8 cellular contexts compared by ENCODE assay signal in the genomic region with DNA sequence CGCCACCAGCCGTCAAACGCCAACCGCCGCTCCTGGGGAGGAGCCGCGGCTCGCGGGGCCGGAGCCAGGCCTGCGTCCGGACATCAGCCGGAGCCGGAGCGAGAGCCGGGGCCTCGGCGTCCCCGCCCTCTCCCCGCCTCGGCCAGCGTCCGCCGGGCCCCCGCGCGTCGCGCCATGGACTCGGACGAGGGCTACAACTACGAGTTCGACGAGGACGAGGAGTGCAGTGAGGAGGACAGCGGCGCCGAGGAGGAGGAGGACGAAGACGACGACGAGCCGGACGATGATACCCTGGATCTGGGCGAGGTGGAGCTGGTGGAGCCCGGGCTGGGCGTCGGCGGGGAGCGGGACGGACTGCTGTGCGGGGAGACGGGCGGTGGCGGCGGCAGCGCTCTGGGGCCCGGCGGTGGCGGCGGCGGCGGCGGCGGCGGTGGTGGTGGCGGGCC. TPM values are rescaled to one million over a fixed set of nuclear protein-coding genes. Genes with fewer than 3 reads are reported as not detected.
DNase-seq lines count a peak whose midpoint lies in the region; ATAC-seq, FAIRE-seq and TF ChIP-seq lines count a peak whose summit lies in the region.

No MANE protein-coding gene starts in this region.

- peaks cover 42% of the 10 kb centered on the region for H3K4me1 Mint-ChIP-seq in activated CD8-positive, alpha-beta memory T cell treated with anti-CD3 and anti-CD28 coated beads, Interleukin-2, amount 10 ng/mL, durations not matched to agents 7 days and 5 days

- H3K4me2 ChIP-seq in HepG2 (ENCODE audit: low read depth, low read length), result peak overlapping the region; percentile 69

- no peaks in the 10 kb centered on the region for H3K27me3 Mint-ChIP-seq in activated CD8-positive, alpha-beta memory T cell treated with anti-CD3 and anti-CD28 coated beads, Interleukin-2, amount 10 ng/mL, durations not matched to agents 7 days and 5 days

- no peak for TF ChIP-seq POLR2A in HepG2 (IDR thresholded peaks at IDR 0.05; ENCODE audit: insufficient read depth in 1 of 2, low read depth in 2 of 2, low read length in 2 of 2)

- H3K36me3 Mint-ChIP-seq in activated CD8-positive, alpha-beta memory T cell treated with anti-CD3 and anti-CD28 coated beads, Interleukin-2, amount 10 ng/mL, durations not matched to agents 7 days and 5 days, result peaks cover 31% of the 10 kb centered on the region

- H3K9me3 ChIP-seq in HepG2 (ENCODE audit: low read length) (no peaks in the 10 kb centered on the region), thoracic aorta (no peaks in the 10 kb centered on the region)

- peak overlapping the region; percentile 99 for H3K27ac Mint-ChIP-seq in activated CD8-positive, alpha-beta memory T cell treated with anti-CD3 and anti-CD28 coated beads, Interleukin-2, amount 10 ng/mL, durations not matched to agents 7 days and 5 days

- H3K79me2 ChIP-seq in HepG2 (ENCODE audit: insufficient read depth, low read length), result peaks cover 53% of the 10 kb centered on the region

- no peak for TF ChIP-seq CTCF in brain microvascular endothelial cell (IDR thresholded peaks at IDR 0.05; ENCODE audit: low read depth, low read length, missing control alignments)
- TF ChIP-seq CTCF in HepG2 (CRISPR knock-in tag; IDR thresholded peaks at IDR 0.05), result no peak
- TF ChIP-seq CTCF in thoracic aorta (IDR thresholded peaks at IDR 0.05), result no peak

- H3K4me1 ChIP-seq in HepG2 (ENCODE audit: insufficient read depth, low read length) (peaks cover 35% of the 10 kb centered on the region), thoracic aorta (ENCODE audit: control insufficient read depth in 1 of 2, low read depth in 2 of 2) (peaks cover 26 to 51% of the 10 kb centered on the region in 2 donors)

- H3K27me3 ChIP-seq in brain microvascular endothelial cell (replicated peaks) (no peaks in the 10 kb centered on the region), HepG2 (ENCODE audit: control insufficient read depth in 1 of 2, insufficient read depth in 2 of 2, low read length in 2 of 2) (no peaks in the 10 kb centered on the region; a peak in 1 of 5 replicates), thoracic aorta (replicated peaks; ENCODE audit: insufficient read depth) (no peaks in the 10 kb centered on the region)

- BruUV-seq in HepG2 (replicated peaks; lab: Mats Ljungman, UMichigan), result no TSS peak

- peak; percentile 28 for ATAC-seq in activated CD8-positive, alpha-beta memory T cell treated with anti-CD3 and anti-CD28 coated beads, Interleukin-2, amount 10 ng/mL, durations not matched to agents 7 days and 5 days
- ATAC-seq in HepG2, result peak; percentile 21
- peak; percentile 29 for ATAC-seq in thoracic aorta (ENCODE audit: insufficient number of reproducible peaks, low FRiP score, low read depth)
- ATAC-seq in GM18858 (IDR thresholded peaks at IDR 0.05; ENCODE audit: unreplicated experiment), result no peak

- H2AFZ ChIP-seq in HepG2 (ENCODE audit: low read length), result no peak overlapping the region

- TF ChIP-seq RAD21 in HepG2 (CRISPR knock-in tag; IDR thresholded peaks at IDR 0.05), result no peak

- peak overlapping the region; percentile 96 for H3K4me3 ChIP-seq in brain microvascular endothelial cell (ENCODE audit: low read depth, low read length)
- peak overlapping the region; percentile 84 to 91 (median 90) for H3K4me3 ChIP-seq in HepG2 (replicated peaks in 1 of 3; ENCODE audit: insufficient read depth in 1 of 3, low read depth in 2 of 3, low read length in 3 of 3)
- H3K4me3 ChIP-seq in thoracic aorta, result peak overlapping the region; percentile 95

- peak overlapping the region; percentile 96 for H3K4me3 Mint-ChIP-seq in activated CD8-positive, alpha-beta memory T cell treated with anti-CD3 and anti-CD28 coated beads, Interleukin-2, amount 10 ng/mL, durations not matched to agents 7 days and 5 days

- peaks cover 2% of the 10 kb centered on the region for H3K9me3 Mint-ChIP-seq in activated CD8-positive, alpha-beta memory T cell treated with anti-CD3 and anti-CD28 coated beads, Interleukin-2, amount 10 ng/mL, durations not matched to agents 7 days and 5 days (ENCODE audit: low read depth)

- H3K36me3 ChIP-seq in brain microvascular endothelial cell (replicated peaks), result peaks cover 8% of the 10 kb centered on the region
- peaks cover 0 to 3% of the 10 kb centered on the region in 2 experiments; a peak in 3 of 5 replicates for H3K36me3 ChIP-seq in HepG2 (replicated peaks in 1 of 2; ENCODE audit: control insufficient read depth in 1 of 2, insufficient read depth in 2 of 2, low read length in 2 of 2)
- H3K36me3 ChIP-seq in thoracic aorta, result no peaks in the 10 kb centered on the region

- in situ Hi-C loops in brain microvascular endothelial cell (cut with HindIII; ENCODE audit: low pct_ligation_motif_present, low sequenced_read_pairs), result no loop called here
- in situ Hi-C loops in HepG2 (cut with HindIII; ENCODE audit: extremely low pct_ligation_motif_present, low pct_unique_long_range_greater_than_20kb), result no loop called here

- H4K20me1 ChIP-seq in HepG2 (ENCODE audit: insufficient read depth, low read length), result peaks cover 35% of the 10 kb centered on the region

- peak overlapping the region; percentile 99 for H3K9ac ChIP-seq in HepG2 (ENCODE audit: insufficient read depth, low read depth, low read length)

- FAIRE-seq in HepG2 (lab: Jason Lieb, UNC), result no peak

- intact Hi-C loops in HepG2 (cut with micrococcal nuclease; ENCODE audit: unreplicated experiment), result no loop called here

- WGBS in HepG2 (ENCODE audit: low lambda C conversion rate), result 0% methylated on average over 1 of the region's 67 CpGs

- CTCF ChIA-PET in activated CD8-positive, alpha-beta memory T cell treated with anti-CD3 and anti-CD28 coated beads, Interleukin-2, amount 10 ng/mL, durations not matched to agents 7 days and 5 days (lab: Charles Lee), result interaction anchor here (4.5 kb wide), 1 partner anchor 12 kb away, joined by 41 read pairs; no protein-coding TSS in a partner anchor
- CTCF ChIA-PET in HepG2 (lab: Yijun Ruan, JAX; ENCODE audit: low intra/inter-chr PET ratio, low total read pairs), result no interaction called here

- POLR2A ChIA-PET in HepG2 (lab: Yijun Ruan, JAX), result interaction anchor here (1.7 to 1.8 kb wide), 2 partner anchors 12 to 99 kb away, joined by 6 to 10 read pairs; partner anchors contain the start of gene HEXA

- H3K27ac ChIP-seq in brain microvascular endothelial cell, result peak overlapping the region; percentile 99
- H3K27ac ChIP-seq in HepG2 (ENCODE audit: extremely low read length, insufficient read depth, low read length), result peak overlapping the region; percentile 99
- peak overlapping the region; percentile 97 to 100 for H3K27ac ChIP-seq in thoracic aorta

- DNase-seq in activated CD8-positive, alpha-beta memory T cell treated with anti-CD3 and anti-CD28 coated beads, Interleukin-2, amount 10 ng/mL, durations not matched to agents 7 days and 5 days, result peak; percentile 62
- no peak for DNase-seq in activated CD8-positive, alpha-beta memory T cell treated with anti-CD3 and anti-CD28 coated beads, Interleukin-2, amount 50 U/mL, for 4 hours
- DNase-seq in HPDE6-E6E7 (ENCODE audit: extremely low spot score) (peak; percentile 13), brain microvascular endothelial cell (no peak), HepG2 (ENCODE audit: low spot score) (no peak), thoracic aorta (ENCODE audit: low spot score) (no peak), NCI-H1417 treated with DMSO at 0.1 percent for 48 hours (lab: John Stamatoyannopoulos, UW) (no peak)

- TF ChIP-seq EP300 in HepG2 (IDR thresholded peaks at IDR 0.05; ENCODE audit: low read depth in 2 of 2, low read length in 2 of 2) (no peak), HepG2 (CRISPR knock-in tag; IDR thresholded peaks at IDR 0.05; ENCODE audit: borderline replicate concordance) (no peak)

TF ChIP-seq in HepG2, 621 proteins besides CTCF, POLR2A, EP300 and RAD21 (continues in another document):
- no peak for TF ChIP-seq MAF1 (CRISPR knock-in tag; IDR thresholded peaks at IDR 0.05; ENCODE audit: borderline replicate concordance)
- no peak for TF ChIP-seq POLR2G (IDR thresholded peaks at IDR 0.05; ENCODE audit: low read depth, low read length)
- TF ChIP-seq ZNF674 (CRISPR knock-in tag; IDR thresholded peaks at IDR 0.05; ENCODE audit: low read depth), result peak; percentile 86; the same call in 1 of the 2 replicates
- TF ChIP-seq, protein P1, sequence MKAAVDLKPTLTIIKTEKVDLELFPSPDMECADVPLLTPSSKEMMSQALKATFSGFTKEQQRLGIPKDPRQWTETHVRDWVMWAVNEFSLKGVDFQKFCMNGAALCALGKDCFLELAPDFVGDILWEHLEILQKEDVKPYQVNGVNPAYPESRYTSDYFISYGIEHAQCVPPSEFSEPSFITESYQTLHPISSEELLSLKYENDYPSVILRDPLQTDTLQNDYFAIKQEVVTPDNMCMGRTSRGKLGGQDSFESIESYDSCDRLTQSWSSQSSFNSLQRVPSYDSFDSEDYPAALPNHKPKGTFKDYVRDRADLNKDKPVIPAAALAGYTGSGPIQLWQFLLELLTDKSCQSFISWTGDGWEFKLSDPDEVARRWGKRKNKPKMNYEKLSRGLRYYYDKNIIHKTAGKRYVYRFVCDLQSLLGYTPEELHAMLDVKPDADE (CRISPR knock-in tag; IDR thresholded peaks at IDR 0.05), result no peak

RNA-seq across cellular contexts. Expression of gene ARIH1, which starts 0.4 kb away (rescaled TPM):
- total RNA-seq in activated CD8-positive, alpha-beta memory T cell treated with anti-CD3 and anti-CD28 coated beads, Interleukin-2, amount 10 ng/mL, durations not matched to agents 7 days and 5 days, result 100 to 1,000 TPM; 134 to 143 TPM
- total RNA-seq in HepG2 (2016; rRNA removed; fragmentation: Illumina TruSeq; extraction: Trizol), result 59.8 and 86.6 TPM in 2 replicates
- 14.0 and 16.1 TPM in 2 replicates for total RNA-seq in HepG2 (2016; cell fraction: cytosol; rRNA removed; fragmentation: Illumina TruSeq; extraction: Trizol; ENCODE audit: low read depth)
- total RNA-seq in HepG2 (2016; cell fraction: insoluble cytoplasmic fraction; rRNA removed; fragmentation: Illumina TruSeq; extraction: Trizol), result 61.7 and 80.6 TPM in 2 replicates
- total RNA-seq in HepG2 (2016; cell fraction: membrane; rRNA removed; fragmentation: Illumina TruSeq; extraction: Trizol), result 28.0 and 28.9 TPM in 2 replicates
- 56.2 and 63.4 TPM in 2 replicates for total RNA-seq in HepG2 (2016; cell fraction: nucleus; rRNA removed; fragmentation: Illumina TruSeq; extraction: Trizol)
- 38.8 TPM in 2 replicates for polyA plus RNA-seq in HepG2 (2011; rRNA removed)
- 12.6 and 18.8 TPM in 2 replicates for polyA plus RNA-seq in HepG2 (2011; cell fraction: cytosol; rRNA removed)
- 31.9 and 33.5 TPM in 2 replicates for polyA plus RNA-seq in HepG2 (2011; cell fraction: nucleus; rRNA removed)
- polyA plus RNA-seq in HepG2 (2012), result 43.8 and 62.8 TPM in 2 replicates
- polyA plus RNA-seq in HepG2 (2016; cell fraction: cytosol; fragmentation: Illumina TruSeq; extraction: Trizol; ENCODE audit: low read depth), result 3.8 TPM in 2 replicates
- polyA plus RNA-seq in HepG2 (2016; cell fraction: insoluble cytoplasmic fraction; fragmentation: Illumina TruSeq; extraction: Trizol; ENCODE audit: low read depth), result 62.5 and 68.7 TPM in 2 replicates
- polyA plus RNA-seq in HepG2 (2016; cell fraction: membrane; fragmentation: Illumina TruSeq; extraction: Trizol; ENCODE audit: low read depth), result 11.2 and 12.2 TPM in 2 replicates
- 72.1 and 79.2 TPM in 2 replicates for polyA plus RNA-seq in HepG2 (2016; cell fraction: nucleus; fragmentation: Illumina TruSeq; extraction: Trizol; ENCODE audit: insufficient read depth, low read depth)
- polyA minus RNA-seq in HepG2 (2011; rRNA and poly(A)+ RNA removed; ENCODE audit: low replicate concordance), result 85.1 and 129 TPM in 2 replicates
- polyA minus RNA-seq in HepG2 (2011; cell fraction: cytosol; rRNA and poly(A)+ RNA removed), result 56.6 and 72.9 TPM in 2 replicates
- polyA minus RNA-seq in HepG2 (2011; cell fraction: nucleus; rRNA and poly(A)+ RNA removed), result 81.6 and 98.1 TPM in 2 replicates
- 10 to 100 TPM; 28.6 to 88.4 TPM for total RNA-seq in thoracic aorta

Comparison
In these comparisons a context has a peak if more than half of its experiments do, and no peak if none do; other contexts are left out.
1. DNase-seq: peak in activated CD8-positive, alpha-beta memory T cell treated with anti-CD3 and anti-CD28 coated beads, Interleukin-2, amount 10 ng/mL, durations not matched to agents 7 days and 5 days (single experiment) and HPDE6-E6E7 (single experiment); none in activated CD8-positive, alpha-beta memory T cell treated with anti-CD3 and anti-CD28 coated beads, Interleukin-2, amount 50 U/mL, for 4 hours (single experiment), brain microvascular endothelial cell (single experiment), HepG2 (single experiment), thoracic aorta (single experiment) and NCI-H1417 treated with DMSO at 0.1 percent for 48 hours (single experiment).
2. Peak in every context shown above with its lines, with median percentiles within 50 percentile points of each other: H3K27ac ChIP-seq and H3K4me3 ChIP-seq.